11 cellular contexts compared by ENCODE assay signal in the genomic region with DNA sequence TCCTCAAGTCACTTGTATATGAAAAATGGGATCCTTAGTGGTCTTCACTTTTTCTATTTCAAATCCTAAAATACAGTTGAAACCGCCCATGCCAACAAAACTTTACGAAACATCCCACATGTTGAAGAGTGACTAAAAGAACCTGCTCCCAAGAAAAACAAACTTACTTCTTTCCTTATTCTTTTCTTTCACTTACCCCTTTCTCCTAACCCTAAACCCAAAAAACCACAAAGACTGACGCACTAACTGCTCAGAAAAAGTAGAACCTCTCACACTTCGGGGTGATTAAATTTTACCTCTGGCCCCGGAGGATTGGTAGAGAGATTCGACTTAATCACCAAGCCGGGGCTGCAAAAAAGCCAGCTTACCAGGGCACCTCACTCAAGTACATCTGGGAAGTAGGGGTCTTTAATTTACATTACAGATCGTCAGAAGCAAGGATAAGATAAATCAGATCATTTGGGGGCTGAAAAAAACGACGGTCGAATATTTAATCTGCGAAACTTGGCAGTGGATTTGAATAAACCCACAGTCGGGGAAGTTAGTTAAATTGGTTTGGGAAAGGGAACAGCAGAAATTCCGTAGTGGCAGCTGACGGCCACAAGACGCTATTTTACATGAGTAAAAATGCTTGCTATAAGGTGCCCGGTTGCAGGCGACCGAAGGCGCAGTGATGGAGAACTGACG. TPM values are rescaled to one million over a fixed set of nuclear protein-coding genes. Genes with fewer than 3 reads are reported as not detected.
DNase-seq lines count a peak whose midpoint lies in the region; ATAC-seq and TF ChIP-seq lines count a peak whose summit lies in the region.
"Had no signal": no experiment of that assay in that cellular context is flagged by ENCODE, and none has a peak within 500 bp of the region (broad histone marks: within the 10 kb centered on the region; RNA-seq: fewer than 3 reads in every experiment).

No MANE protein-coding gene starts in this region.

- H2AK5ac ChIP-seq in mesendoderm (ENCODE audit: low read length), result no peak overlapping the region

- H2BK15ac ChIP-seq in mesendoderm (replicated peaks; ENCODE audit: low read depth), result no peak overlapping the region

- H3K9me3 ChIP-seq in transverse colon, result no peaks in the 10 kb centered on the region

- TF ChIP-seq POLR2A in transverse colon (IDR thresholded peaks at IDR 0.05), result no peak

- no peak for TF ChIP-seq EP300 in transverse colon (IDR thresholded peaks at IDR 0.05; ENCODE audit: low read depth)

- H2BK5ac ChIP-seq in mesendoderm (ENCODE audit: low read length), result no peak overlapping the region

- H3K4me3 Mint-ChIP-seq in activated naive CD4-positive, alpha-beta T cell treated with anti-CD3 and anti-CD28 coated beads for 36 hours, result peak overlapping the region; percentile 53
- peak overlapping the region; percentile 85 to 97 (median 91) for H3K4me3 Mint-ChIP-seq in brain

- peak overlapping the region; percentile 75 for H3K9ac ChIP-seq in mesendoderm (ENCODE audit: low read length)

- H3K27me3 Mint-ChIP-seq in activated naive CD4-positive, alpha-beta T cell treated with anti-CD3 and anti-CD28 coated beads for 36 hours (ENCODE audit: low read depth), result peaks cover 67% of the 10 kb centered on the region
- H3K27me3 Mint-ChIP-seq in brain, result peaks cover 19% of the 10 kb centered on the region

- no peak overlapping the region for H3K27ac ChIP-seq in mesendoderm (ENCODE audit: low read depth, low read length)
- no peak overlapping the region for H3K27ac ChIP-seq in transverse colon

- no peak overlapping the region for H2BK120ac ChIP-seq in mesendoderm (ENCODE audit: low read depth, low read length)

- H3K4me1 ChIP-seq in mesendoderm (ENCODE audit: control insufficient read depth, low read depth, low read length) (no peaks in the 10 kb centered on the region), transverse colon (peaks cover 0 to 16% (median 7%) of the 10 kb centered on the region in 4 donors)

- no peaks in the 10 kb centered on the region for H3K79me1 ChIP-seq in mesendoderm (ENCODE audit: low read length)

- no peak overlapping the region for H3K18ac ChIP-seq in mesendoderm (ENCODE audit: low read length)

- no peak overlapping the region for H3K4ac ChIP-seq in mesendoderm (ENCODE audit: low read depth, low read length)

- H3K4me1 Mint-ChIP-seq in activated naive CD4-positive, alpha-beta T cell treated with anti-CD3 and anti-CD28 coated beads for 36 hours (ENCODE audit: low read depth), result peaks cover 13% of the 10 kb centered on the region
- peaks cover 78% of the 10 kb centered on the region for H3K4me1 Mint-ChIP-seq in brain

- TF ChIP-seq CTCF in brain (conservative IDR thresholded peaks at IDR 0.05) (no peak), transverse colon (IDR thresholded peaks at IDR 0.05) (no peak)

- no peaks in the 10 kb centered on the region for H3K9me3 Mint-ChIP-seq in activated naive CD4-positive, alpha-beta T cell treated with anti-CD3 and anti-CD28 coated beads for 36 hours
- peaks cover 0 to 4% (median 0%) of the 10 kb centered on the region in 5 experiments for H3K9me3 Mint-ChIP-seq in brain

- H3K36me3 Mint-ChIP-seq in activated naive CD4-positive, alpha-beta T cell treated with anti-CD3 and anti-CD28 coated beads for 36 hours (ENCODE audit: low read depth), result no peaks in the 10 kb centered on the region
- H3K36me3 Mint-ChIP-seq in brain, result peaks cover 31% of the 10 kb centered on the region

- in situ Hi-C loops in transverse colon (cut with MboI; ENCODE audit: low pct_ligation_motif_present in 1 of 4, low pct_unique_long_range_greater_than_20kb in 1 of 4, low sequenced_read_pairs in 3 of 4), result no loop called here

- no peaks in the 10 kb centered on the region for H3K79me2 ChIP-seq in mesendoderm (ENCODE audit: control insufficient read depth, insufficient read depth, low read length)

- H3K36me3 ChIP-seq in mesendoderm (ENCODE audit: control insufficient read depth, insufficient read depth, low read length), result no peaks in the 10 kb centered on the region
- H3K36me3 ChIP-seq in transverse colon, result no peaks in the 10 kb centered on the region

- H3K27me3 ChIP-seq in mesendoderm (ENCODE audit: insufficient read depth, low read length, poor library complexity), result peaks cover 7% of the 10 kb centered on the region
- peaks cover 85% of the 10 kb centered on the region for H3K27me3 ChIP-seq in transverse colon

- H3K23ac ChIP-seq in mesendoderm (ENCODE audit: low read length), result peak overlapping the region; percentile 12

- intact Hi-C loops in activated naive CD4-positive, alpha-beta T cell treated with anti-CD3 and anti-CD28 coated beads for 36 hours (cut with micrococcal nuclease), result loop anchor here (1.0 kb wide), 1 partner anchor 26 kb away; a partner anchor contains a TSS
- intact Hi-C loops in transverse colon (cut with DNase I; ENCODE audit: low total_unique reads), result no loop called here

- CTCF ChIA-PET in activated naive CD4-positive, alpha-beta T cell treated with anti-CD3 and anti-CD28 coated beads for 36 hours (lab: Charles Lee), result interaction anchor here (1.1 to 1.4 kb wide), 2 partner anchors 16 to 253 kb away, joined by 3 to 5 read pairs; no protein-coding TSS in a partner anchor

- no peak overlapping the region for H3K27ac Mint-ChIP-seq in activated naive CD4-positive, alpha-beta T cell treated with anti-CD3 and anti-CD28 coated beads for 36 hours
- H3K27ac Mint-ChIP-seq in brain, result peak overlapping the region; percentile 81 to 93 (median 91)

- WGBS in mesendoderm (ENCODE audit: extremely low coverage, insufficient coverage, low lambda C conversion rate), result 100% methylated on average over 1 of the region's 21 CpGs
- 47 to 49% methylated on average over 12 to 21 of the region's 21 CpGs for WGBS in transverse colon (ENCODE audit: low coverage in 1 of 2), 2 donors

- no peak overlapping the region for H3K56ac ChIP-seq in mesendoderm (ENCODE audit: low read length)

- no peak for DNase-seq in activated naive CD4-positive, alpha-beta T cell treated with anti-CD3 and anti-CD28 coated beads for 36 hours
- DNase-seq in activated naive CD4-positive, alpha-beta T cell (lab: John Stamatoyannopoulos, UW), result no peak
- no peak for DNase-seq in mesendoderm
- DNase-seq in transverse colon, result no peak
- DNase-seq in NCI-H526 treated with DMSO at 0.1 percent for 48 hours (lab: John Stamatoyannopoulos, UW), result no peak
- no peak for DNase-seq in effector CD8-positive, alpha-beta T cell (lab: John Stamatoyannopoulos, UW)
- DNase-seq: DND-41; NCI-H2081 treated with DMSO at 0.1 percent for 48 hours; stimulated activated naive CD4-positive, alpha-beta T cell had no signal

- no peak for ATAC-seq in HG03097 (IDR thresholded peaks at IDR 0.05; ENCODE audit: low FRiP score, unreplicated experiment)

- H3K4me3 ChIP-seq in mesendoderm (ENCODE audit: low read length) (peak overlapping the region; percentile 61), transverse colon (peak overlapping the region in 3 of 4 donors; percentile 28 to 41 (median 31))

- no peak overlapping the region for H4K8ac ChIP-seq in mesendoderm (ENCODE audit: low read depth, low read length)

- peak overlapping the region; percentile 87 for H3K4me2 ChIP-seq in mesendoderm (ENCODE audit: low read length)

- no peak overlapping the region for H4K5ac ChIP-seq in mesendoderm (ENCODE audit: low read length)

RNA-seq across cellular contexts. Expression of a gene that starts 1.3 kb away (rescaled TPM):
- total RNA-seq in activated naive CD4-positive, alpha-beta T cell treated with anti-CD3 and anti-CD28 coated beads for 36 hours, result under 1 TPM; 0.57 to 0.67 TPM
- polyA plus RNA-seq in brain (ENCODE audit: insufficient read depth, low read depth, low replicate concordance), result 8.0 TPM
- 5.7 TPM for polyA plus RNA-seq in mesendoderm (2013, experiment 1 of 2)
- 6.6 TPM for polyA plus RNA-seq in mesendoderm (2013, experiment 2 of 2)
- total RNA-seq in transverse colon, result 10 to 100 TPM in 1 of 4 donors, 1 to 10 TPM in 1, under 1 TPM in 1, not detected in 1; 0.40 to 10.4 (median 4.4) TPM

RNA-seq across cellular contexts. Expression of a gene that starts 26.2 kb away (rescaled TPM):
- total RNA-seq in activated naive CD4-positive, alpha-beta T cell treated with anti-CD3 and anti-CD28 coated beads for 36 hours, result 10 to 100 TPM; 39.1 to 41.3 TPM
- polyA plus RNA-seq in brain (ENCODE audit: insufficient read depth, low read depth, low replicate concordance), result 18.3 TPM
- 39.3 TPM for polyA plus RNA-seq in mesendoderm (2013, experiment 1 of 2)
- polyA plus RNA-seq in mesendoderm (2013, experiment 2 of 2), result 39.2 TPM
- 10 to 100 TPM; 18.7 to 51.3 (median 31.4) TPM for total RNA-seq in transverse colon

RNA-seq across cellular contexts. Expression of a gene that starts 26.6 kb away (rescaled TPM):
- total RNA-seq in activated naive CD4-positive, alpha-beta T cell treated with anti-CD3 and anti-CD28 coated beads for 36 hours, result 10 to 100 TPM; 56.6 to 57.8 TPM
- 44.6 TPM for polyA plus RNA-seq in brain (ENCODE audit: insufficient read depth, low read depth, low replicate concordance)
- polyA plus RNA-seq in mesendoderm (2013, experiment 1 of 2), result 40.5 TPM
- 40.5 TPM for polyA plus RNA-seq in mesendoderm (2013, experiment 2 of 2)
- 100 to 1,000 TPM in 1 of 4 donors, 10 to 100 TPM in 3; 54.2 to 258 (median 65.7) TPM for total RNA-seq in transverse colon
